8 cellular contexts compared by ENCODE assay signal in genomic region chr12:46472893-46473633, GRCh38.
DNase-seq lines count a peak whose midpoint lies in the region; ATAC-seq, FAIRE-seq and TF ChIP-seq lines count a peak whose summit lies in the region.

No MANE protein-coding gene starts in this region.

- no peaks in the 10 kb centered on the region for H3K36me3 ChIP-seq in BE2C
- no peaks in the 10 kb centered on the region for H3K36me3 ChIP-seq in right lobe of liver

- H3K27me3 ChIP-seq in BE2C (no peaks in the 10 kb centered on the region), right lobe of liver (no peaks in the 10 kb centered on the region)

- H3K27ac Mint-ChIP-seq in activated naive CD8-positive, alpha-beta T cell treated with anti-CD3 and anti-CD28 coated beads, Interleukin-2, amount 50 U/mL, for 24 hours: peak overlapping the region; percentile 79

- no peak for FAIRE-seq in GM12892 (lab: Jason Lieb, UNC)

- WGBS in right lobe of liver (ENCODE audit: insufficient coverage, low coverage, low lambda C conversion rate, missing lambda C conversion rate): 14% methylated on average over 4 of the region's 4 CpGs

- H3K9me3 Mint-ChIP-seq in activated naive CD8-positive, alpha-beta T cell treated with anti-CD3 and anti-CD28 coated beads, Interleukin-2, amount 50 U/mL, for 24 hours: no peaks in the 10 kb centered on the region

- ATAC-seq in HG03520 (IDR thresholded peaks at IDR 0.05; ENCODE audit: unreplicated experiment) (peak; percentile 1), right lobe of liver (peak; percentile 49 to 59 (median 56)), GM21528 (IDR thresholded peaks at IDR 0.05; ENCODE audit: low FRiP score, unreplicated experiment) (no peak), GM19035 (IDR thresholded peaks at IDR 0.05; ENCODE audit: unreplicated experiment) (no peak)
- no peak for ATAC-seq in activated naive CD8-positive, alpha-beta T cell treated with anti-CD3 and anti-CD28 coated beads, Interleukin-2, amount 50 U/mL, for 24 hours

- intact Hi-C loops in right lobe of liver (cut with DNase I): no loop called here

- H3K4me1 Mint-ChIP-seq in activated naive CD8-positive, alpha-beta T cell treated with anti-CD3 and anti-CD28 coated beads, Interleukin-2, amount 50 U/mL, for 24 hours: peaks cover 34% of the 10 kb centered on the region

- H3K4me3 Mint-ChIP-seq in activated naive CD8-positive, alpha-beta T cell treated with anti-CD3 and anti-CD28 coated beads, Interleukin-2, amount 50 U/mL, for 24 hours: peak overlapping the region; percentile 24

- H3K27me3 Mint-ChIP-seq in activated naive CD8-positive, alpha-beta T cell treated with anti-CD3 and anti-CD28 coated beads, Interleukin-2, amount 50 U/mL, for 24 hours: no peaks in the 10 kb centered on the region

- no peaks in the 10 kb centered on the region for H3K9me3 ChIP-seq in BE2C
- H3K9me3 ChIP-seq in right lobe of liver: no peaks in the 10 kb centered on the region

- TF ChIP-seq POLR2A in right lobe of liver (IDR thresholded peaks at IDR 0.05): no peak
- no peak for TF ChIP-seq POLR2A in GM12892 (IDR thresholded peaks at IDR 0.05; ENCODE audit: low read depth, low read length)

- H3K4me3 ChIP-seq in BE2C (ENCODE audit: low read depth, low read length): peak overlapping the region; percentile 30
- H3K4me3 ChIP-seq in right lobe of liver: no peak overlapping the region

- H3K4me1 ChIP-seq in BE2C (peaks cover 23% of the 10 kb centered on the region), right lobe of liver (peaks cover 0 to 26% (median 11%) of the 10 kb centered on the region in 4 donors)

- TF ChIP-seq CTCF in BE2C (IDR thresholded peaks at IDR 0.05; ENCODE audit: low read depth, low read length) (no peak), right lobe of liver (IDR thresholded peaks at IDR 0.05) (no peak)

- DNase-seq in BE2C (peak; percentile 47), right lobe of liver (no peak), GM12892 (ENCODE audit: insufficient read length) (no peak), GF-D8 (lab: John Stamatoyannopoulos, UW) (no peak)
- DNase-seq in activated naive CD8-positive, alpha-beta T cell treated with anti-CD3 and anti-CD28 coated beads, Interleukin-2, amount 50 U/mL, for 24 hours: no peak

- H3K36me3 Mint-ChIP-seq in activated naive CD8-positive, alpha-beta T cell treated with anti-CD3 and anti-CD28 coated beads, Interleukin-2, amount 50 U/mL, for 24 hours (ENCODE audit: low read depth): no peaks in the 10 kb centered on the region

- peak overlapping the region; percentile 73 to 88 (median 84) for H3K27ac ChIP-seq in right lobe of liver

Comparison
In these comparisons a context has a peak if more than half of its experiments do, and no peak if none do; other contexts are left out.
1. ATAC-seq: peak in HG03520 (single experiment) and right lobe of liver (4 of 4); none in activated naive CD8-positive, alpha-beta T cell treated with anti-CD3 and anti-CD28 coated beads, Interleukin-2, amount 50 U/mL, for 24 hours (single experiment), GM21528 (single experiment) and GM19035 (single experiment).